28 cellular contexts compared by ENCODE assay signal in genomic region chr17:40848583-40849235, GRCh38. TPM values are rescaled to one million over a fixed set of nuclear protein-coding genes. Genes with fewer than 3 reads are reported as not detected.
"Had no signal": no experiment of that assay in that cellular context is flagged by ENCODE, and none has a peak within 500 bp of the region (broad histone marks: within the 10 kb centered on the region; RNA-seq: fewer than 3 reads in every experiment).

No MANE protein-coding gene starts in this region.

- H3K4me1 Mint-ChIP-seq: activated B cell treated with CpG ODN at 0.5 μM for 24 hours; activated CD4-positive, alpha-beta T cell treated with anti-CD3 and anti-CD28 coated beads, Interleukin-2, amount 10 ng/mL, durations not matched to agents 24 days and 14 days; activated naive CD8-positive, alpha-beta T cell treated with anti-CD3 and anti-CD28 coated beads, Interleukin-2, amount 50 U/mL, for 24 hours; brain; IgD-negative memory B cell; T-cell had no signal

- H3K9me3 Mint-ChIP-seq: activated B cell treated with CpG ODN at 0.5 μM for 24 hours; activated CD4-positive, alpha-beta memory T cell treated with anti-CD3 and anti-CD28 coated beads for 36 hours; activated CD4-positive, alpha-beta T cell treated with anti-CD3 and anti-CD28 coated beads, Interleukin-2, amount 10 ng/mL, durations not matched to agents 24 days and 14 days; activated naive CD4-positive, alpha-beta T cell treated with anti-CD3 and anti-CD28 coated beads, Interleukin-2, amount 50 U/mL, for 72 hours; activated naive CD8-positive, alpha-beta T cell treated with anti-CD3 and anti-CD28 coated beads, Interleukin-2, amount 50 U/mL, for 24 hours; activated T-cell treated with anti-CD3 and anti-CD28 coated beads, Interleukin-2, amount 50 U/mL, for 4 hours; brain; IgD-negative memory B cell; T-cell had no signal

- H3K4me3 Mint-ChIP-seq: activated B cell treated with CpG ODN at 0.5 μM for 24 hours; activated CD4-positive, alpha-beta memory T cell treated with anti-CD3 and anti-CD28 coated beads for 36 hours; activated CD4-positive, alpha-beta T cell treated with anti-CD3 and anti-CD28 coated beads, Interleukin-2, amount 10 ng/mL, durations not matched to agents 24 days and 14 days; activated naive CD8-positive, alpha-beta T cell treated with anti-CD3 and anti-CD28 coated beads, Interleukin-2, amount 50 U/mL, for 24 hours; activated T-cell treated with anti-CD3 and anti-CD28 coated beads, Interleukin-2, amount 50 U/mL, for 4 hours; brain; IgD-negative memory B cell; T-cell had no signal

- H3K36me3 Mint-ChIP-seq: activated CD4-positive, alpha-beta memory T cell treated with anti-CD3 and anti-CD28 coated beads for 36 hours; activated naive CD4-positive, alpha-beta T cell treated with anti-CD3 and anti-CD28 coated beads, Interleukin-2, amount 50 U/mL, for 72 hours; brain; T-cell had no signal

- H3K27ac Mint-ChIP-seq: activated B cell treated with CpG ODN at 0.5 μM for 24 hours; activated CD4-positive, alpha-beta memory T cell treated with anti-CD3 and anti-CD28 coated beads for 36 hours; activated CD4-positive, alpha-beta T cell treated with anti-CD3 and anti-CD28 coated beads, Interleukin-2, amount 10 ng/mL, durations not matched to agents 24 days and 14 days; activated naive CD4-positive, alpha-beta T cell treated with anti-CD3 and anti-CD28 coated beads, Interleukin-2, amount 50 U/mL, for 72 hours; activated naive CD8-positive, alpha-beta T cell treated with anti-CD3 and anti-CD28 coated beads, Interleukin-2, amount 50 U/mL, for 24 hours; brain; IgD-negative memory B cell; T-cell had no signal

- ATAC-seq: activated naive CD4-positive, alpha-beta T cell treated with anti-CD3 and anti-CD28 coated beads, Interleukin-2, amount 50 U/mL, for 72 hours; activated naive CD8-positive, alpha-beta T cell treated with anti-CD3 and anti-CD28 coated beads, Interleukin-2, amount 50 U/mL, for 24 hours; activated T-cell treated with anti-CD3 and anti-CD28 coated beads, Interleukin-2, amount 50 U/mL, for 4 hours; PC-3; T-cell had no signal

- DNase-seq: activated B cell treated with CpG ODN at 0.5 μM for 24 hours; activated CD4-positive, alpha-beta memory T cell treated with anti-CD3 and anti-CD28 coated beads for 36 hours; activated CD4-positive, alpha-beta T cell treated with anti-CD3 and anti-CD28 coated beads for 1 hour; activated CD4-positive, alpha-beta T cell treated with anti-CD3 and anti-CD28 coated beads, Interleukin-2, amount 10 ng/mL, durations not matched to agents 24 days and 14 days; activated CD8-positive, alpha-beta memory T cell treated with anti-CD3 and anti-CD28 coated beads for 24 hours; activated effector memory CD4-positive, alpha-beta T cell treated with anti-CD3 and anti-CD28 coated beads, Interleukin-2, amount 50 U/mL, for 16 hours; activated naive CD4-positive, alpha-beta T cell treated with Interleukin-2 at 50 U/mL for 16 hours; activated naive CD8-positive, alpha-beta T cell treated with anti-CD3 and anti-CD28 coated beads, Interleukin-2, amount 50 U/mL, for 24 hours; activated T-cell treated with anti-CD3 and anti-CD28 coated beads, Interleukin-2, amount 50 U/mL, for 4 hours; amniotic stem cell; cerebellar nuclear complex; NCI-H1105 treated with DMSO at 0.1 percent for 48 hours; NCI-H1436 treated with DMSO at 0.1 percent for 48 hours; NCI-H187; NCI-H2081; NCI-H524 treated with DMSO at 0.1 percent for 48 hours; NCI-H774; PC-3; SHP77 treated with DMSO at 0.1 percent for 48 hours; T-cell; T-helper 2 cell; T1000 had no signal

RNA-seq across cellular contexts. Expression of gene KRT12, which starts 18.3 kb away (rescaled TPM):
- total RNA-seq: activated B cell treated with CpG ODN at 0.5 μM for 24 hours; activated CD4-positive, alpha-beta memory T cell treated with anti-CD3 and anti-CD28 coated beads for 36 hours; activated CD4-positive, alpha-beta T cell treated with anti-CD3 and anti-CD28 coated beads, Interleukin-2, amount 10 ng/mL, durations not matched to agents 24 days and 14 days; activated naive CD4-positive, alpha-beta T cell treated with anti-CD3 and anti-CD28 coated beads, Interleukin-2, amount 50 U/mL, for 72 hours; activated T-cell treated with anti-CD3 and anti-CD28 coated beads, Interleukin-2, amount 50 U/mL, for 4 hours; astrocyte; cardiac septum; PC-3 had no signal
- polyA plus RNA-seq: IgD-negative memory B cell had no signal

RNA-seq across cellular contexts. Expression of gene KRT20, which starts 36.3 kb away (rescaled TPM):
- total RNA-seq: activated B cell treated with CpG ODN at 0.5 μM for 24 hours; activated CD4-positive, alpha-beta memory T cell treated with anti-CD3 and anti-CD28 coated beads for 36 hours; activated CD4-positive, alpha-beta T cell treated with anti-CD3 and anti-CD28 coated beads, Interleukin-2, amount 10 ng/mL, durations not matched to agents 24 days and 14 days; activated naive CD4-positive, alpha-beta T cell treated with anti-CD3 and anti-CD28 coated beads, Interleukin-2, amount 50 U/mL, for 72 hours; astrocyte; cardiac septum; SK-MEL-5 had no signal
- polyA plus RNA-seq: IgD-negative memory B cell had no signal

RNA-seq across cellular contexts. Expression of gene KRT28, which starts 49.0 kb away (rescaled TPM):
- total RNA-seq: activated B cell treated with CpG ODN at 0.5 μM for 24 hours; activated CD4-positive, alpha-beta memory T cell treated with anti-CD3 and anti-CD28 coated beads for 36 hours; activated CD4-positive, alpha-beta T cell treated with anti-CD3 and anti-CD28 coated beads, Interleukin-2, amount 10 ng/mL, durations not matched to agents 24 days and 14 days; activated naive CD4-positive, alpha-beta T cell treated with anti-CD3 and anti-CD28 coated beads, Interleukin-2, amount 50 U/mL, for 72 hours; activated T-cell treated with anti-CD3 and anti-CD28 coated beads, Interleukin-2, amount 50 U/mL, for 4 hours; astrocyte; cardiac septum; PC-3; SK-MEL-5; T-cell had no signal
- polyA plus RNA-seq: IgD-negative memory B cell had no signal
